ENCODE assay signal across 8 cellular contexts in genomic region chr7:100101016-100101862, GRCh38. TPM values are rescaled to one million over a fixed set of nuclear protein-coding genes. Genes with fewer than 3 reads are reported as not detected.
DNase-seq lines count a peak whose midpoint lies in the region; ATAC-seq and TF ChIP-seq lines count a peak whose summit lies in the region.

Gene AP4M1, plus strand, starts transcription at chr7:100101643. Its CDS starts 72 bp downstream, at chr7:100101715.
Gene MCM7, minus strand, starts transcription at chr7:100101397. Its CDS starts 103 bp downstream, at chr7:100101294.

- H3K36me3 Mint-ChIP-seq in activated CD4-positive, alpha-beta T cell treated with anti-CD3 and anti-CD28 coated beads for 36 hours (ENCODE audit: low read depth): peaks cover 52% of the 10 kb centered on the region

- TF ChIP-seq CTCF in choroid plexus epithelial cell (conservative IDR thresholded peaks at IDR 0.05; ENCODE audit: low read depth, low read length): no peak

- DNase-seq in Ammon's horn (ENCODE audit: low spot score) (peak; percentile 99), GM19238 (ENCODE audit: insufficient read length, low spot score) (peak; percentile 96), NCI-H524 (lab: John Stamatoyannopoulos, UW) (peak; percentile 94 to 97), choroid plexus epithelial cell (ENCODE audit: low read depth) (peak; percentile 99), kidney tubule cell (ENCODE audit: low spot score) (peak; percentile 99)
- peak; percentile 99 for DNase-seq in activated CD4-positive, alpha-beta T cell treated with anti-CD3 and anti-CD28 coated beads for 36 hours
- DNase-seq in stimulated activated CD4-positive, alpha-beta T cell treated with anti-CD3 and anti-CD28 coated beads, Interleukin-1b, Interleukin-23, amount 100 ng/mL, for 24 hours (ENCODE audit: low read depth in 4 of 4, low spot score in 1 of 4): peak; percentile 88 to 98 (median 94)

- intact Hi-C loops in activated CD4-positive, alpha-beta T cell treated with anti-CD3 and anti-CD28 coated beads for 36 hours (cut with DNase I, micrococcal nuclease): loop anchor here (1.0 to 5.0 kb wide), 12 partner anchors 18 to 694 kb away; partner anchors contain the start of genes CNPY4 (in 2 of the 2), TAF6 (in 2 of the 2), ZNF3 (in 2 of the 2) and BUD31 (in 1 of the 2)

- peaks cover 41% of the 10 kb centered on the region for H3K4me1 Mint-ChIP-seq in activated CD4-positive, alpha-beta T cell treated with anti-CD3 and anti-CD28 coated beads for 36 hours

- CTCF ChIA-PET in activated CD4-positive, alpha-beta T cell treated with anti-CD3 and anti-CD28 coated beads for 36 hours (lab: Charles Lee): interaction anchor here (0.6 to 3.0 kb wide), 11 partner anchors 9 to 722 kb away, joined by 3 to 14 read pairs (median 4); partner anchors contain the start of genes COPS6 and MBLAC1

- peak within 1 kb of the TSS; percentile 94 for H3K27ac Mint-ChIP-seq in activated CD4-positive, alpha-beta T cell treated with anti-CD3 and anti-CD28 coated beads for 36 hours

- ATAC-seq in HG03442 (IDR thresholded peaks at IDR 0.05; ENCODE audit: unreplicated experiment): peak; percentile 78
- ATAC-seq in activated CD4-positive, alpha-beta T cell treated with anti-CD3 and anti-CD28 coated beads for 36 hours: peak; percentile 91

- POLR2A ChIA-PET in activated CD4-positive, alpha-beta T cell treated with anti-CD3 and anti-CD28 coated beads for 36 hours (lab: Charles Lee): interaction anchor here (0.6 to 4.9 kb wide), 14 partner anchors 10 to 678 kb away, joined by 3 to 74 read pairs (median 5); partner anchors contain the start of genes COPS6, LAMTOR4, MBLAC1 and TRIM4

- peak within 1 kb of the TSS; percentile 90 for H3K4me3 Mint-ChIP-seq in activated CD4-positive, alpha-beta T cell treated with anti-CD3 and anti-CD28 coated beads for 36 hours

- H3K4me3 ChIP-seq in choroid plexus epithelial cell (ENCODE audit: low read depth, low read length): peak within 1 kb of the TSS; percentile 79

- no peaks in the 10 kb centered on the region for H3K27me3 Mint-ChIP-seq in activated CD4-positive, alpha-beta T cell treated with anti-CD3 and anti-CD28 coated beads for 36 hours

- no peaks in the 10 kb centered on the region for H3K9me3 Mint-ChIP-seq in activated CD4-positive, alpha-beta T cell treated with anti-CD3 and anti-CD28 coated beads for 36 hours (ENCODE audit: low read depth)

RNA-seq across cellular contexts. Expression of gene AP4M1, which starts in this region (rescaled TPM):
- 10 to 100 TPM in 1 of 2 experiments, 1 to 10 TPM in 1; 8.8 to 10.4 TPM for total RNA-seq in activated CD4-positive, alpha-beta T cell treated with anti-CD3 and anti-CD28 coated beads for 36 hours

RNA-seq across cellular contexts. Expression of gene MCM7, which starts in this region (rescaled TPM):
- 100 to 1,000 TPM; 411 to 429 TPM for total RNA-seq in activated CD4-positive, alpha-beta T cell treated with anti-CD3 and anti-CD28 coated beads for 36 hours

Comparison
In these comparisons a context has a peak if more than half of its experiments do, and no peak if none do; other contexts are left out.
1. Peak in every context shown above with its lines: DNase-seq, ATAC-seq and H3K4me3 ChIP-seq.